1 cellular context compared by ENCODE assay signal in genomic region chr19:17292301-17293074, GRCh38.
A peak's percentile ranks its signal among the peaks of the same experiment; 100 is the strongest.
TF ChIP-seq lines count a peak whose summit lies in the region.

No MANE protein-coding gene starts in this region.

TF ChIP-seq in IMR-90, 13 proteins besides CTCF, POLR2A, EP300 and RAD21 (continued from another document):
- no peak for TF ChIP-seq USF2 (IDR thresholded peaks at IDR 0.05; ENCODE audit: low read depth, low read length)
- TF ChIP-seq FOS (IDR thresholded peaks at IDR 0.05; ENCODE audit: low read depth, low read length): no peak
- TF ChIP-seq MAZ (IDR thresholded peaks at IDR 0.05; ENCODE audit: borderline replicate concordance, low read depth, low read length): peak; percentile 52; the same call in 1 of the 2 replicates
- TF ChIP-seq NFE2L2 (IDR thresholded peaks at IDR 0.05; ENCODE audit: low read depth, low read length): no peak
- TF ChIP-seq RFX5 (IDR thresholded peaks at IDR 0.05; ENCODE audit: low read depth, low read length): no peak
- peak; percentile 63 for TF ChIP-seq SMC3 (IDR thresholded peaks at IDR 0.05; ENCODE audit: low read depth, low read length)
- TF ChIP-seq RCOR1 (IDR thresholded peaks at IDR 0.05; ENCODE audit: insufficient replicate concordance, low read length): no peak
- no peak for TF ChIP-seq ELK1 (IDR thresholded peaks at IDR 0.05; ENCODE audit: borderline replicate concordance, low read depth, low read length)
- no peak for TF ChIP-seq MAFK (IDR thresholded peaks at IDR 0.05; ENCODE audit: low read depth, low read length)
- TF ChIP-seq MXI1 (IDR thresholded peaks at IDR 0.05; ENCODE audit: borderline replicate concordance, low read depth, low read length): peak; percentile 71; the same call in 1 of the 2 replicates
